Comparison of ENCODE assay signal across 9 cellular contexts in genomic region chr9:137320555-137321384, GRCh38. TPM values are rescaled to one million over a fixed set of nuclear protein-coding genes. Genes with fewer than 3 reads are reported as not detected.
DNase-seq lines count a peak whose midpoint lies in the region; ATAC-seq lines count a peak whose summit lies in the region.
"Had no signal": no experiment of that assay in that cellular context is flagged by ENCODE, and none has a peak within 500 bp of the region (broad histone marks: within the 10 kb centered on the region; RNA-seq: fewer than 3 reads in every experiment).

No MANE protein-coding gene starts in this region.

- peak overlapping the region; percentile 43 to 86 (median 67) for H3K4me3 Mint-ChIP-seq in IgD-negative memory B cell
- H3K4me3 Mint-ChIP-seq in activated CD8-positive, alpha-beta memory T cell treated with anti-CD3 and anti-CD28 coated beads, Interleukin-2, amount 10 ng/mL, durations not matched to agents 7 days and 5 days, result no peak overlapping the region

- H3K27ac Mint-ChIP-seq in IgD-negative memory B cell, result peak overlapping the region; percentile 23 to 68 (median 57)
- peak overlapping the region; percentile 74 for H3K27ac Mint-ChIP-seq in activated CD8-positive, alpha-beta memory T cell treated with anti-CD3 and anti-CD28 coated beads, Interleukin-2, amount 10 ng/mL, durations not matched to agents 7 days and 5 days

- H3K27me3 Mint-ChIP-seq in IgD-negative memory B cell, result peaks cover 2% of the 10 kb centered on the region
- peaks cover 2% of the 10 kb centered on the region for H3K27me3 Mint-ChIP-seq in activated CD8-positive, alpha-beta memory T cell treated with anti-CD3 and anti-CD28 coated beads, Interleukin-2, amount 10 ng/mL, durations not matched to agents 7 days and 5 days

- ATAC-seq in activated CD8-positive, alpha-beta memory T cell treated with anti-CD3 and anti-CD28 coated beads, Interleukin-2, amount 10 ng/mL, durations not matched to agents 7 days and 5 days, result peak; percentile 63
- ATAC-seq: HCT116 had no signal

- no peaks in the 10 kb centered on the region for H3K36me3 Mint-ChIP-seq in IgD-negative memory B cell
- H3K36me3 Mint-ChIP-seq in activated CD8-positive, alpha-beta memory T cell treated with anti-CD3 and anti-CD28 coated beads, Interleukin-2, amount 10 ng/mL, durations not matched to agents 7 days and 5 days, result no peaks in the 10 kb centered on the region

- DNase-seq in CD1c-positive myeloid dendritic cell (ENCODE audit: extremely low spot score) (peak; percentile 56), lung microvascular endothelial cell (ENCODE audit: low read depth in 2 of 2) (peak; percentile 52 to 89), occipital lobe (lab: John Stamatoyannopoulos, UW) (no peak), DMS79 treated with DMSO at 0.1 percent for 48 hours (lab: John Stamatoyannopoulos, UW) (no peak), NCI-H82 (lab: John Stamatoyannopoulos, UW) (no peak)
- peak; percentile 71 for DNase-seq in activated CD8-positive, alpha-beta memory T cell treated with anti-CD3 and anti-CD28 coated beads, Interleukin-2, amount 10 ng/mL, durations not matched to agents 7 days and 5 days
- no peak for DNase-seq in stimulated activated CD4-positive, alpha-beta T cell treated with anti-CD3 and anti-CD28 coated beads, Interleukin-4, amount 100 ng/mL, for 4 hours

- no peaks in the 10 kb centered on the region for H3K9me3 Mint-ChIP-seq in IgD-negative memory B cell
- H3K9me3 Mint-ChIP-seq in activated CD8-positive, alpha-beta memory T cell treated with anti-CD3 and anti-CD28 coated beads, Interleukin-2, amount 10 ng/mL, durations not matched to agents 7 days and 5 days (ENCODE audit: low read depth), result no peaks in the 10 kb centered on the region

- H3K4me1 Mint-ChIP-seq in IgD-negative memory B cell, result peaks cover 0 to 5% (median 3%) of the 10 kb centered on the region in 3 donors
- H3K4me1 Mint-ChIP-seq in activated CD8-positive, alpha-beta memory T cell treated with anti-CD3 and anti-CD28 coated beads, Interleukin-2, amount 10 ng/mL, durations not matched to agents 7 days and 5 days, result peaks cover 11% of the 10 kb centered on the region

- CTCF ChIA-PET in activated CD8-positive, alpha-beta memory T cell treated with anti-CD3 and anti-CD28 coated beads, Interleukin-2, amount 10 ng/mL, durations not matched to agents 7 days and 5 days (lab: Charles Lee), result interaction anchor here (0.9 to 2.0 kb wide), 3 partner anchors 16 to 26 kb away, joined by 3 to 12 read pairs (median 5); partner anchors contain the start of gene NRARP

RNA-seq across cellular contexts. Expression of gene NRARP, which starts 18.7 kb away (rescaled TPM):
- polyA plus RNA-seq in IgD-negative memory B cell, result not detected
- 1 to 10 TPM; 1.6 to 4.5 TPM for total RNA-seq in activated CD8-positive, alpha-beta memory T cell treated with anti-CD3 and anti-CD28 coated beads, Interleukin-2, amount 10 ng/mL, durations not matched to agents 7 days and 5 days
- total RNA-seq in lung microvascular endothelial cell, result 18.7 and 28.3 TPM in 2 replicates
- 3.6 TPM for total RNA-seq in occipital lobe

RNA-seq across cellular contexts. Expression of gene TOR4A, which starts 43.2 kb away (rescaled TPM):
- 8.9 TPM for polyA plus RNA-seq in IgD-negative memory B cell
- total RNA-seq in activated CD8-positive, alpha-beta memory T cell treated with anti-CD3 and anti-CD28 coated beads, Interleukin-2, amount 10 ng/mL, durations not matched to agents 7 days and 5 days, result 10 to 100 TPM; 10.9 to 13.3 TPM
- 21.4 and 21.8 TPM in 2 replicates for total RNA-seq in lung microvascular endothelial cell
- 0.31 TPM for total RNA-seq in occipital lobe

Comparison
In these comparisons a context has a peak if more than half of its experiments do, and no peak if none do; other contexts are left out.
1. DNase-seq: peak in CD1c-positive myeloid dendritic cell (single experiment), activated CD8-positive, alpha-beta memory T cell treated with anti-CD3 and anti-CD28 coated beads, Interleukin-2, amount 10 ng/mL, durations not matched to agents 7 days and 5 days (single experiment) and lung microvascular endothelial cell (2 of 2); none in stimulated activated CD4-positive, alpha-beta T cell treated with anti-CD3 and anti-CD28 coated beads, Interleukin-4, amount 100 ng/mL, for 4 hours (0 of 2), occipital lobe (single experiment), DMS79 treated with DMSO at 0.1 percent for 48 hours (single experiment) and NCI-H82 (single experiment).